ENCODE assay signal across 13 cellular contexts in the genomic region with DNA sequence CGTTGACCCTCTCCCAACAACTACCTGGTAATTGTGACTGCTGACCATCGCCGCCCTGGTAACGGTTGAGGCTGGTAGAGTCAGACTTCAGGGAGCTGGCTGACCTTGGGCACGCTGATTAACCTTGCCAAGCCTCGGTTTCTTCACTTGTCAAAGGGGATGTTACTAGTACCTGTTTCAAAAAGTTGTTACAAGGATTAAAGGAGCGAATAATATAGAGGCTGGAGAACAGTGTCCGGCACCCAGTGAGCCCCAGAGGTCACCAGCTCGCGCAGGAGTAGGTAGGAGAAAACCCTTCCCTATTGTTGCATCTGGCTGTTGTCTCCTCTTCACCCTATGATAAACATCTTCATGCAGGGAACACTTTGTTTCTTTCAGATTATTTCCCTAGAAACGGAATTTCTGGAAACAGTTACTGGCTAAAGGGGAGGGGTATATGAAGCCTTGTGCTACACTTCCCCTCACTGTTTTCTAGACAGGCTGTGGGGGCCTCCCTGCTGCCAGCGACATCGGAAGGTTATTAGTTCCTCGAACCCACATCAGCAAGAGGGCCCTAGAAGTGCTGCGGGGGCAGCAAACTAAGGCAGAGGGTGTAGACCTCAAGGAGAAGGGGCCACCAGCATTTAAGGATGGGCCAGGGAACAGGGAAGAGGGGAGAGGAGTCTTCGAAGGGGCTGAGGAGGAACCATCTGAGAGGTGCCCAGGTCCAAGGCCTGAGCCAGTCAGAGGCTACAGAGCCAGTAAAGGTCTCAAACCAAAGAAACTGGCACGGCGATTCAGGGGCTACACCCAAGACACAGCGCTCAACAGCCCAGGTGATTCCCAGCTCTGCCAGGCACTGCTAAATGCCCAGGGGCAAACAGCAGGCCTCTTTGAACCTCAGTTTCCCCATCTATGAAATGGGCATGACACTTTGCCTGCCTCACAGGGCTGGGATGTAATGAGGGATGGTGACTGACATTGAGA. TPM values are rescaled to one million over a fixed set of nuclear protein-coding genes. Genes with fewer than 3 reads are reported as not detected.
A peak's percentile ranks its signal among the peaks of the same experiment; 100 is the strongest.
DNase-seq lines count a peak whose midpoint lies in the region; ATAC-seq and TF ChIP-seq lines count a peak whose summit lies in the region.
"Had no signal": no experiment of that assay in that cellular context is flagged by ENCODE, and none has a peak within 500 bp of the region (broad histone marks: within the 10 kb centered on the region; RNA-seq: fewer than 3 reads in every experiment).

No MANE protein-coding gene starts in this region.

- TF ChIP-seq EP300 in SK-N-SH (IDR thresholded peaks at IDR 0.05; ENCODE audit: borderline replicate concordance in 1 of 2, low read depth in 1 of 2, low read length in 1 of 2), result no peak

- H3K4me1 Mint-ChIP-seq in activated CD8-positive, alpha-beta T cell treated with anti-CD3 and anti-CD28 coated beads, Interleukin-2, amount 10 ng/mL, durations not matched to agents 7 days and 5 days (ENCODE audit: low read depth), result peaks cover 58% of the 10 kb centered on the region
- H3K4me1 Mint-ChIP-seq in stimulated activated effector memory CD8-positive, alpha-beta T cell treated with anti-CD3 and anti-CD28 coated beads, Interleukin-12 subunit alpha, Interleukin-12 subunit beta, amount 100 ng/mL, for 72 hours, result peaks cover 21% of the 10 kb centered on the region

- no peaks in the 10 kb centered on the region for H4K20me1 ChIP-seq in SK-N-SH (ENCODE audit: insufficient read depth)

- H3K79me2 ChIP-seq in SK-N-SH (ENCODE audit: insufficient read depth), result no peaks in the 10 kb centered on the region

- H3K27me3 ChIP-seq in SK-N-SH (ENCODE audit: insufficient read depth) (no peaks in the 10 kb centered on the region), right atrium auricular region (no peaks in the 10 kb centered on the region)
- H3K27me3 ChIP-seq: brain microvascular endothelial cell, ovary had no signal

- peaks cover 39% of the 10 kb centered on the region for H3K36me3 Mint-ChIP-seq in activated CD8-positive, alpha-beta T cell treated with anti-CD3 and anti-CD28 coated beads, Interleukin-2, amount 10 ng/mL, durations not matched to agents 7 days and 5 days (ENCODE audit: low read depth)
- no peaks in the 10 kb centered on the region for H3K36me3 Mint-ChIP-seq in stimulated activated effector memory CD8-positive, alpha-beta T cell treated with anti-CD3 and anti-CD28 coated beads, Interleukin-12 subunit alpha, Interleukin-12 subunit beta, amount 100 ng/mL, for 72 hours

- H3K9ac ChIP-seq in SK-N-SH, result no peak overlapping the region

- no peak overlapping the region for H2AFZ ChIP-seq in SK-N-SH (ENCODE audit: low read depth)

- no peak overlapping the region for H3K4me2 ChIP-seq in SK-N-SH

- H3K4me3 Mint-ChIP-seq in activated CD8-positive, alpha-beta T cell treated with anti-CD3 and anti-CD28 coated beads, Interleukin-2, amount 10 ng/mL, durations not matched to agents 7 days and 5 days, result no peak overlapping the region
- H3K4me3 Mint-ChIP-seq in stimulated activated effector memory CD8-positive, alpha-beta T cell treated with anti-CD3 and anti-CD28 coated beads, Interleukin-12 subunit alpha, Interleukin-12 subunit beta, amount 100 ng/mL, for 72 hours, result no peak overlapping the region

- H3K27ac Mint-ChIP-seq in activated CD8-positive, alpha-beta T cell treated with anti-CD3 and anti-CD28 coated beads, Interleukin-2, amount 10 ng/mL, durations not matched to agents 7 days and 5 days, result peak overlapping the region; percentile 78
- peak overlapping the region; percentile 88 for H3K27ac Mint-ChIP-seq in stimulated activated effector memory CD8-positive, alpha-beta T cell treated with anti-CD3 and anti-CD28 coated beads, Interleukin-12 subunit alpha, Interleukin-12 subunit beta, amount 100 ng/mL, for 72 hours

- POLR2A ChIA-PET in SK-N-SH (lab: Yijun Ruan, JAX), result no interaction called here
- POLR2A ChIA-PET in activated CD8-positive, alpha-beta T cell treated with anti-CD3 and anti-CD28 coated beads, Interleukin-2, amount 10 ng/mL, durations not matched to agents 7 days and 5 days (lab: Charles Lee), result no interaction called here

- H3K36me3 ChIP-seq in SK-N-SH (replicated peaks in 1 of 2; ENCODE audit: control insufficient read depth in 1 of 2, insufficient read depth in 2 of 2, low read length in 1 of 2) (no peaks in the 10 kb centered on the region), right atrium auricular region (no peaks in the 10 kb centered on the region)
- H3K36me3 ChIP-seq: brain microvascular endothelial cell, ovary had no signal

- DNase-seq in SK-N-SH (peak; percentile 47), right atrium auricular region (ENCODE audit: low spot score) (no peak), NCI-H2029 (lab: John Stamatoyannopoulos, UW) (no peak), retina (no peak)
- DNase-seq in activated CD8-positive, alpha-beta T cell treated with anti-CD3 and anti-CD28 coated beads, Interleukin-2, amount 10 ng/mL, durations not matched to agents 7 days and 5 days, result no peak
- DNase-seq in stimulated activated effector memory CD8-positive, alpha-beta T cell treated with anti-CD3 and anti-CD28 coated beads, Interleukin-12 subunit alpha, Interleukin-12 subunit beta, amount 100 ng/mL, for 72 hours (ENCODE audit: low spot score in 2 of 2), result no peak
- DNase-seq in stimulated activated naive CD4-positive, alpha-beta T cell (lab: John Stamatoyannopoulos, UW), result no peak
- DNase-seq: 8988T; activated CD8-positive, alpha-beta memory T cell treated with anti-CD3 and anti-CD28 coated beads, Interleukin-2, amount 50 U/mL, for 48 hours; ovary; stimulated activated CD4-positive, alpha-beta T cell treated with anti-CD3 and anti-CD28 coated beads, Interleukin-4, amount 100 ng/mL, for 1 hour had no signal

- H3K4me1 ChIP-seq in SK-N-SH (ENCODE audit: control insufficient read depth in 1 of 2, insufficient read depth in 2 of 2, low read depth in 1 of 2, low read length in 1 of 2) (peaks cover 0 to 3% of the 10 kb centered on the region in 2 experiments; a peak in 1 of 4 replicates), right atrium auricular region (peaks cover 0 to 44% of the 10 kb centered on the region in 2 donors)

- H3K9me3 ChIP-seq in SK-N-SH, result no peaks in the 10 kb centered on the region
- no peaks in the 10 kb centered on the region for H3K9me3 ChIP-seq in right atrium auricular region
- H3K9me3 ChIP-seq: ovary had no signal

- no peaks in the 10 kb centered on the region for H3K9me3 Mint-ChIP-seq in activated CD8-positive, alpha-beta T cell treated with anti-CD3 and anti-CD28 coated beads, Interleukin-2, amount 10 ng/mL, durations not matched to agents 7 days and 5 days (ENCODE audit: insufficient read depth)
- H3K9me3 Mint-ChIP-seq in stimulated activated effector memory CD8-positive, alpha-beta T cell treated with anti-CD3 and anti-CD28 coated beads, Interleukin-12 subunit alpha, Interleukin-12 subunit beta, amount 100 ng/mL, for 72 hours, result no peaks in the 10 kb centered on the region

- H3K4me3 ChIP-seq in SK-N-SH (ENCODE audit: low read depth in 2 of 2, low read length in 1 of 2) (no peak overlapping the region), right atrium auricular region (no peak overlapping the region)
- H3K4me3 ChIP-seq: ovary had no signal

- TF ChIP-seq RAD21 in SK-N-SH (IDR thresholded peaks at IDR 0.05; ENCODE audit: low read length), result no peak

- WGBS in SK-N-SH (ENCODE audit: low lambda C conversion rate), result 66% methylated on average over 19 of the region's 19 CpGs

- no peaks in the 10 kb centered on the region for H3K9me2 ChIP-seq in SK-N-SH

- CTCF ChIA-PET in SK-N-SH (lab: Yijun Ruan, JAX), result interaction anchor here (1.1 to 6.8 kb wide), 3 partner anchors 9 to 161 kb away, joined by 3 to 45 read pairs (median 6); no protein-coding TSS in a partner anchor
- CTCF ChIA-PET in activated CD8-positive, alpha-beta T cell treated with anti-CD3 and anti-CD28 coated beads, Interleukin-2, amount 10 ng/mL, durations not matched to agents 7 days and 5 days (lab: Charles Lee), result interaction anchor here (0.7 to 4.0 kb wide), 7 partner anchors 8 to 165 kb away, joined by 3 to 51 read pairs (median 11); no protein-coding TSS in a partner anchor

- H3F3A ChIP-seq in SK-N-SH (replicated peaks; ENCODE audit: insufficient read depth), result no peaks in the 10 kb centered on the region

- no peak overlapping the region for H3K27ac ChIP-seq in SK-N-SH (ENCODE audit: low read depth in 2 of 2, low read length in 1 of 2)
- peak overlapping the region; percentile 27 to 38 for H3K27ac ChIP-seq in right atrium auricular region
- H3K27ac ChIP-seq: brain microvascular endothelial cell, ovary had no signal

- ATAC-seq in SK-N-SH treated with all-trans-retinoic acid at 6 μM for 48 hours, result no peak
- no peak for ATAC-seq in activated CD8-positive, alpha-beta T cell treated with anti-CD3 and anti-CD28 coated beads, Interleukin-2, amount 10 ng/mL, durations not matched to agents 7 days and 5 days
- no peak for ATAC-seq in stimulated activated effector memory CD8-positive, alpha-beta T cell treated with anti-CD3 and anti-CD28 coated beads, Interleukin-12 subunit alpha, Interleukin-12 subunit beta, amount 100 ng/mL, for 72 hours

- TF ChIP-seq CTCF in SK-N-SH (IDR thresholded peaks at IDR 0.05) (no peak), right atrium auricular region (IDR thresholded peaks at IDR 0.05) (no peak)

- no peaks in the 10 kb centered on the region for H3K27me3 Mint-ChIP-seq in activated CD8-positive, alpha-beta T cell treated with anti-CD3 and anti-CD28 coated beads, Interleukin-2, amount 10 ng/mL, durations not matched to agents 7 days and 5 days (ENCODE audit: low read depth)

TF ChIP-seq in SK-N-SH, 30 proteins besides CTCF, POLR2A, EP300 and RAD21 (continues in another document):
- no peak for TF ChIP-seq RXRA (IDR thresholded peaks at IDR 0.05; ENCODE audit: borderline replicate concordance, low read depth)
- no peak for TF ChIP-seq EZH2phosphoT487 (IDR thresholded peaks at IDR 0.05; ENCODE audit: borderline replicate concordance, low read depth)
- TF ChIP-seq RCOR1 (IDR thresholded peaks at IDR 0.05; ENCODE audit: low read length), result no peak

TF ChIP-seq in SK-N-SH treated with all-trans-retinoic acid at 6 μM for 48 hours, 23 proteins besides CTCF, POLR2A, EP300 and RAD21 (continues in another document):
- TF ChIP-seq SNAI2 (CRISPR knock-in tag; IDR thresholded peaks at IDR 0.05), result no peak

RNA-seq across cellular contexts. Expression of gene HRH2, which starts 37.6 kb away (rescaled TPM):
- polyA plus RNA-seq in SK-N-SH (2012; rRNA removed), result 0.08 TPM in 2 replicates
- polyA plus RNA-seq in SK-N-SH (2012; cell fraction: cytosol; rRNA removed), result 0.06 and 0.08 TPM in 2 replicates
- polyA plus RNA-seq in SK-N-SH (2012; cell fraction: nucleus; rRNA removed), result 0.08 and 0.15 TPM in 2 replicates
- 10 to 100 TPM; 26.9 to 27.5 TPM for total RNA-seq in activated CD8-positive, alpha-beta T cell treated with anti-CD3 and anti-CD28 coated beads, Interleukin-2, amount 10 ng/mL, durations not matched to agents 7 days and 5 days
- 10 to 100 TPM in 1 of 2 donors, 1 to 10 TPM in 1; 8.0 to 18.9 TPM for total RNA-seq in right atrium auricular region

Comparison
In these comparisons a context has a peak if more than half of its experiments do, and no peak if none do; other contexts are left out.
1. H3K27ac ChIP-seq: peak in right atrium auricular region (2 of 2); none in SK-N-SH (0 of 2).